Comparison of ENCODE assay signal across 27 cellular contexts in genomic region chr1:174401075-174401474, GRCh38. TPM values are rescaled to one million over a fixed set of nuclear protein-coding genes. Genes with fewer than 3 reads are reported as not detected.
"Had no signal": no experiment of that assay in that cellular context is flagged by ENCODE, and none has a peak within 500 bp of the region (broad histone marks: within the 10 kb centered on the region; RNA-seq: fewer than 3 reads in every experiment).

No MANE protein-coding gene starts in this region.

- H3K4me1 ChIP-seq: Peyer's patch had no signal

- H3K27ac ChIP-seq: HL-60, PC-9, Peyer's patch, SJCRH30 had no signal

- ATAC-seq: Right ventricle myocardium inferior, SK-N-SH treated with all-trans-retinoic acid at 6 μM for 48 hours, T-helper 17 cell had no signal

- H2AFZ ChIP-seq: PC-9 had no signal

- H3K9me3 ChIP-seq: Peyer's patch had no signal

- H3K4me3 ChIP-seq: PC-9, Peyer's patch, SJCRH30 had no signal

- H3K27me3 ChIP-seq: Peyer's patch, SJCRH30 had no signal

- H3K36me3 ChIP-seq: SJCRH30 had no signal

- DNase-seq: KBM-7, MM.1S, NCI-H1092, NCI-H1105 treated with DMSO at 0.1 percent for 48 hours, NCI-H1417 treated with DMSO at 0.1 percent for 48 hours, NCI-H146, NCI-H187, NCI-H2029, NCI-H2081 treated with DMSO at 0.1 percent for 48 hours, NCI-H2171, NCI-H226, NCI-H446, NCI-H510A, NCI-H524 treated with DMSO at 0.1 percent for 48 hours, NCI-H69, NCI-H774, OCI-M1, PC-9, Peyer's patch, SHP77 treated with DMSO at 0.1 percent for 48 hours, SJCRH30, T-helper 1 cell, T-helper 17 cell had no signal

- H3K4me2 ChIP-seq: PC-9 had no signal

RNA-seq across cellular contexts. Expression of gene GPR52, which starts 46.7 kb away (rescaled TPM):
- total RNA-seq: M059J had no signal
